ENCODE assay signal across 8 cellular contexts in genomic region chr5:73299017-73299630, GRCh38.
DNase-seq lines count a peak whose midpoint lies in the region; ATAC-seq and TF ChIP-seq lines count a peak whose summit lies in the region.

No MANE protein-coding gene starts in this region.

- no peaks in the 10 kb centered on the region for H3K4me1 ChIP-seq in rectal smooth muscle tissue (ENCODE audit: control insufficient read depth, insufficient read depth, low read length)

- H3K36me3 ChIP-seq in rectal smooth muscle tissue (ENCODE audit: control insufficient read depth, insufficient read depth, low read length), result no peaks in the 10 kb centered on the region

- ATAC-seq in GM19395 (IDR thresholded peaks at IDR 0.05; ENCODE audit: unreplicated experiment) (no peak), GM21737 (IDR thresholded peaks at IDR 0.05; ENCODE audit: unreplicated experiment) (no peak)

- H3K4me3 ChIP-seq in rectal smooth muscle tissue (ENCODE audit: low read length), result peak overlapping the region; percentile 12

- no peak overlapping the region for H3K9ac ChIP-seq in rectal smooth muscle tissue (ENCODE audit: low read length)

- no peak overlapping the region for H3K27ac ChIP-seq in rectal smooth muscle tissue (ENCODE audit: low read depth, low read length)

- peaks cover 53% of the 10 kb centered on the region for H3K27me3 ChIP-seq in rectal smooth muscle tissue (ENCODE audit: control insufficient read depth, insufficient read depth, low read length)

- no peak for TF ChIP-seq POLR2A in erythroblast (IDR thresholded peaks at IDR 0.05; ENCODE audit: low read length)

- DNase-seq in GM03348 (ENCODE audit: low spot score), result peak; percentile 73
- DNase-seq in NCI-H526 (lab: John Stamatoyannopoulos, UW), result peak; percentile 8 to 70
- DNase-seq in erythroblast (lab: John Stamatoyannopoulos, UW), result peak; percentile 13 to 24
- DNase-seq in SIG-M5 treated with dmso at 0.1 percent for 504 hours (lab: John Stamatoyannopoulos, UW; ENCODE audit: unreplicated experiment), result no peak
- DNase-seq in amygdala (lab: John Stamatoyannopoulos, UW), result no peak

Comparison
In these comparisons a context has a peak if more than half of its experiments do, and no peak if none do; other contexts are left out.
1. DNase-seq: peak in GM03348 (single experiment), NCI-H526 (2 of 2) and erythroblast (2 of 2); none in SIG-M5 treated with dmso at 0.1 percent for 504 hours (single experiment) and amygdala (0 of 56).